Comparison of ENCODE assay signal across 1 cellular context in the genomic region with DNA sequence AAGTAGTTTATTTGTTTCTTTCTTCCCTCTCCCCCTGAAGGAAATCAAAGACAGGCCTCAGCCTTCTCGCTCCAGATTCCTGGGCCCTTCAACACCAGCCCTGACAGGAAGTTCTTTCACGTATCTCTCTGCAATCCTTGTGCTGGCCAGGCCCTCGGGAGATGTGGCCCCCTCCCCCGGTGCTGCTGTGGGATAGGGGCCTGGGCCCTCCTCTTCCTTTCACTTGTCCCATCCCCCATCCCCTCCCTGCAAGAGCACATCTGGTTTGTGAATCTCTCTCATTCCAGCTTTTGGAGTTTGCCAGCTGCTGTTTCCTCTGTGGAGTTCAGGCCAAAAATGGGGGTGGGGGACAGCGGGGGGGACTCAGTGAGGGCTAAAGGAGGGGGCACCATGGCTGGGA.
TF ChIP-seq lines count a peak whose summit lies in the region.

No MANE protein-coding gene starts in this region.

TF ChIP-seq in WTC11, 78 proteins besides CTCF, POLR2A, EP300 and RAD21:
- TF ChIP-seq, protein P1, sequence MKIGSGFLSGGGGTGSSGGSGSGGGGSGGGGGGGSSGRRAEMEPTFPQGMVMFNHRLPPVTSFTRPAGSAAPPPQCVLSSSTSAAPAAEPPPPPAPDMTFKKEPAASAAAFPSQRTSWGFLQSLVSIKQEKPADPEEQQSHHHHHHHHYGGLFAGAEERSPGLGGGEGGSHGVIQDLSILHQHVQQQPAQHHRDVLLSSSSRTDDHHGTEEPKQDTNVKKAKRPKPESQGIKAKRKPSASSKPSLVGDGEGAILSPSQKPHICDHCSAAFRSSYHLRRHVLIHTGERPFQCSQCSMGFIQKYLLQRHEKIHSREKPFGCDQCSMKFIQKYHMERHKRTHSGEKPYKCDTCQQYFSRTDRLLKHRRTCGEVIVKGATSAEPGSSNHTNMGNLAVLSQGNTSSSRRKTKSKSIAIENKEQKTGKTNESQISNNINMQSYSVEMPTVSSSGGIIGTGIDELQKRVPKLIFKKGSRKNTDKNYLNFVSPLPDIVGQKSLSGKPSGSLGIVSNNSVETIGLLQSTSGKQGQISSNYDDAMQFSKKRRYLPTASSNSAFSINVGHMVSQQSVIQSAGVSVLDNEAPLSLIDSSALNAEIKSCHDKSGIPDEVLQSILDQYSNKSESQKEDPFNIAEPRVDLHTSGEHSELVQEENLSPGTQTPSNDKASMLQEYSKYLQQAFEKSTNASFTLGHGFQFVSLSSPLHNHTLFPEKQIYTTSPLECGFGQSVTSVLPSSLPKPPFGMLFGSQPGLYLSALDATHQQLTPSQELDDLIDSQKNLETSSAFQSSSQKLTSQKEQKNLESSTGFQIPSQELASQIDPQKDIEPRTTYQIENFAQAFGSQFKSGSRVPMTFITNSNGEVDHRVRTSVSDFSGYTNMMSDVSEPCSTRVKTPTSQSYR (CRISPR knock-in tag; IDR thresholded peaks at IDR 0.05), result peak; percentile 20; the same call in 1 of the 2 replicates
- TF ChIP-seq SMAD3 (CRISPR knock-in tag; IDR thresholded peaks at IDR 0.05; ENCODE audit: borderline replicate concordance) (no peak), NR2C2 (CRISPR knock-in tag; IDR thresholded peaks at IDR 0.05) (no peak)
- TF ChIP-seq, protein P2, sequence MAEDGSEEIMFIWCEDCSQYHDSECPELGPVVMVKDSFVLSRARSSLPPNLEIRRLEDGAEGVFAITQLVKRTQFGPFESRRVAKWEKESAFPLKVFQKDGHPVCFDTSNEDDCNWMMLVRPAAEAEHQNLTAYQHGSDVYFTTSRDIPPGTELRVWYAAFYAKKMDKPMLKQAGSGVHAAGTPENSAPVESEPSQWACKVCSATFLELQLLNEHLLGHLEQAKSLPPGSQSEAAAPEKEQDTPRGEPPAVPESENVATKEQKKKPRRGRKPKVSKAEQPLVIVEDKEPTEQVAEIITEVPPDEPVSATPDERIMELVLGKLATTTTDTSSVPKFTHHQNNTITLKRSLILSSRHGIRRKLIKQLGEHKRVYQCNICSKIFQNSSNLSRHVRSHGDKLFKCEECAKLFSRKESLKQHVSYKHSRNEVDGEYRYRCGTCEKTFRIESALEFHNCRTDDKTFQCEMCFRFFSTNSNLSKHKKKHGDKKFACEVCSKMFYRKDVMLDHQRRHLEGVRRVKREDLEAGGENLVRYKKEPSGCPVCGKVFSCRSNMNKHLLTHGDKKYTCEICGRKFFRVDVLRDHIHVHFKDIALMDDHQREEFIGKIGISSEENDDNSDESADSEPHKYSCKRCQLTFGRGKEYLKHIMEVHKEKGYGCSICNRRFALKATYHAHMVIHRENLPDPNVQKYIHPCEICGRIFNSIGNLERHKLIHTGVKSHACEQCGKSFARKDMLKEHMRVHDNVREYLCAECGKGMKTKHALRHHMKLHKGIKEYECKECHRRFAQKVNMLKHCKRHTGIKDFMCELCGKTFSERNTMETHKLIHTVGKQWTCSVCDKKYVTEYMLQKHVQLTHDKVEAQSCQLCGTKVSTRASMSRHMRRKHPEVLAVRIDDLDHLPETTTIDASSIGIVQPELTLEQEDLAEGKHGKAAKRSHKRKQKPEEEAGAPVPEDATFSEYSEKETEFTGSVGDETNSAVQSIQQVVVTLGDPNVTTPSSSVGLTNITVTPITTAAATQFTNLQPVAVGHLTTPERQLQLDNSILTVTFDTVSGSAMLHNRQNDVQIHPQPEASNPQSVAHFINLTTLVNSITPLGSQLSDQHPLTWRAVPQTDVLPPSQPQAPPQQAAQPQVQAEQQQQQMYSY (CRISPR knock-in tag; IDR thresholded peaks at IDR 0.05), result peak; percentile 77
